ENCODE assay signal across 8 cellular contexts in the genomic region with DNA sequence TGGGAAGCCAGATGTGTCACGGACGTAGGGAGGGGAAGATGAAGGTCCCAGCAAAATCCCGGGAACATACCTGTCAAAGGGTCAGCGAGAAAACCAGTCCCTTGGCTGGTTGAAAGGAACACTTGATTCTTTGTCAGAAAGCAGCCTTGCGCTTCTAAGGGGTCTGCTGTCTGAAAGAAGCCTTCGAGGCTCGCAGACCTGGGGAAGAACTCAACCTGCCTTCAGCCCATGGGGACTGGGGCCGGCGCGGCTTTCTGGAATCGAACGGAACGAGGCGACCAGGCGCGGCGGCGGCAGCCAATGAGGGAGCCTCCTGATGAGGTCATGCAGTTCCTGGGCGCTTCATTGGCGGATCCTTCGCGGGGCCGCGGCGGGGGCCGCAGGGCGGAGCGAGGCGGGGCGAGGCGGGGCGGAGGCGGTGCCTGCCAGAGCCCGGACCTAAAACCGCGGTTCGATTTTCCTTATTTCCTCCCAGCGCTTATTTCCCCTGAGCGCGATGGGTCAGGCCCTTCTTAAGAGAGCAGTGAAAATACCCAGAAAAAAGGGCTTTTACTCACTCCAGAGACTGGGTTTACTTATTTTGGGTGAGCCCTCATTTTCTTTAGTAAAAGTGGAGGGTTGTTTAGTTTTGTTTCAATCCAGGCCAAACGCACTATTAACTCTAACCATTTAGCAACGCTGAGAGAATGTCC. TPM values are rescaled to one million over a fixed set of nuclear protein-coding genes. Genes with fewer than 3 reads are reported as not detected.
DNase-seq lines count a peak whose midpoint lies in the region; ATAC-seq and TF ChIP-seq lines count a peak whose summit lies in the region.

No MANE protein-coding gene starts in this region.

- peaks cover 5% of the 10 kb centered on the region for H3K4me1 Mint-ChIP-seq in nephron progenitor cell

- TF ChIP-seq CTCF in RWPE1 (conservative IDR thresholded peaks at IDR 0.05; ENCODE audit: low read depth) = no peak
- TF ChIP-seq CTCF in fibroblast of villous mesenchyme (IDR thresholded peaks at IDR 0.05; ENCODE audit: insufficient read depth, low read depth, low read length) = no peak
- no peak for TF ChIP-seq CTCF in nephron progenitor cell (IDR thresholded peaks at IDR 0.05)

- peak overlapping the region; percentile 57 for H3K27ac ChIP-seq in RWPE1

- H3K9me3 Mint-ChIP-seq in nephron progenitor cell = peaks cover 41% of the 10 kb centered on the region

- DNase-seq in DMS79 treated with DMSO at 0.1 percent for 48 hours (lab: John Stamatoyannopoulos, UW) (peak; percentile 98), GOT3 (lab: John Stamatoyannopoulos, UW) (peak; percentile 62), Kasumi-1 (lab: John Stamatoyannopoulos, UW) (peak; percentile 91 to 93), RWPE1 (ENCODE audit: low spot score) (peak; percentile 98), activated gamma-delta T cell treated with Interleukin-2 at 50 U/mL for 16 hours (peak; percentile 85), fibroblast of villous mesenchyme (ENCODE audit: low read depth) (peak; percentile 84), nephron progenitor cell (peak; percentile 95)
- peak; percentile 94 for DNase-seq in stimulated activated naive CD8-positive, alpha-beta T cell treated with anti-CD3 and anti-CD28 coated beads, Interleukin-15, Interleukin-2, amounts not matched to agents 100 U/mL and 50 U/mL, for 24 hours

- peak; percentile 99 for ATAC-seq in stimulated activated naive CD8-positive, alpha-beta T cell treated with anti-CD3 and anti-CD28 coated beads, Interleukin-15, Interleukin-2, amounts not matched to agents 100 U/mL and 50 U/mL, for 24 hours

- CTCF ChIA-PET in RWPE1 (lab: Yijun Ruan, JAX) = no interaction called here

- H3K36me3 Mint-ChIP-seq in nephron progenitor cell (ENCODE audit: low read depth) = peaks cover 3% of the 10 kb centered on the region

- peak overlapping the region; percentile 52 for H3K4me3 ChIP-seq in fibroblast of villous mesenchyme (ENCODE audit: low read depth, low read length)

- H3K27me3 Mint-ChIP-seq in nephron progenitor cell (ENCODE audit: low read depth, poor library complexity) = peaks cover 44% of the 10 kb centered on the region

- H3K4me3 Mint-ChIP-seq in nephron progenitor cell = peak overlapping the region; percentile 59

- POLR2A ChIA-PET in RWPE1 (lab: Yijun Ruan, JAX; ENCODE audit: low non-redundant PET) = interaction anchor here (0.6 kb wide), 1 partner anchor 49 kb away, joined by 3 read pairs; no protein-coding TSS in a partner anchor

- H3K27ac Mint-ChIP-seq in nephron progenitor cell = no peak overlapping the region

RNA-seq across cellular contexts. Expression of a gene that starts 11.8 kb away (rescaled TPM):
- total RNA-seq in fibroblast of villous mesenchyme = 16.8 and 25.8 TPM in 2 replicates

Comparison
In these comparisons a context has a peak if more than half of its experiments do, and no peak if none do; other contexts are left out.
1. Peak in every context shown above with its lines: DNase-seq, ATAC-seq, H3K4me3 ChIP-seq and H3K27ac ChIP-seq.